In genomic region chrX:108399427-108400165, GRCh38 we compare ENCODE assay signal across 15 cellular contexts. TPM values are rescaled to one million over a fixed set of nuclear protein-coding genes. Genes with fewer than 3 reads are reported as not detected.
DNase-seq lines count a peak whose midpoint lies in the region; ATAC-seq and TF ChIP-seq lines count a peak whose summit lies in the region.
"Had no signal": no experiment of that assay in that cellular context is flagged by ENCODE, and none has a peak within 500 bp of the region (broad histone marks: within the 10 kb centered on the region; RNA-seq: fewer than 3 reads in every experiment).

No MANE protein-coding gene starts in this region.

- H3K27ac Mint-ChIP-seq in chondrocyte (ENCODE audit: unreplicated experiment) (peak overlapping the region; percentile 32), nephron (peak overlapping the region in 2 of 3 experiments; percentile 1 to 36)
- H3K27ac Mint-ChIP-seq: activated B cell treated with CpG ODN at 0.5 μM for 24 hours; activated naive CD8-positive, alpha-beta T cell treated with anti-CD3 and anti-CD28 coated beads for 36 hours had no signal

- H3K36me3 Mint-ChIP-seq in chondrocyte (ENCODE audit: low read depth) (no peaks in the 10 kb centered on the region), nephron (ENCODE audit: low read depth) (no peaks in the 10 kb centered on the region)
- H3K36me3 Mint-ChIP-seq: activated naive CD8-positive, alpha-beta T cell treated with anti-CD3 and anti-CD28 coated beads for 36 hours had no signal

- no peak for ATAC-seq in HG03159 (IDR thresholded peaks at IDR 0.05; ENCODE audit: unreplicated experiment)
- ATAC-seq: HepG2 had no signal

- no peaks in the 10 kb centered on the region for H3K27me3 Mint-ChIP-seq in chondrocyte (ENCODE audit: low read depth)
- no peaks in the 10 kb centered on the region for H3K27me3 Mint-ChIP-seq in nephron (ENCODE audit: low read depth)
- H3K27me3 Mint-ChIP-seq: activated B cell treated with CpG ODN at 0.5 μM for 24 hours; activated naive CD8-positive, alpha-beta T cell treated with anti-CD3 and anti-CD28 coated beads for 36 hours had no signal

- no peak overlapping the region for H3K4me3 Mint-ChIP-seq in chondrocyte (ENCODE audit: unreplicated experiment)
- H3K4me3 Mint-ChIP-seq in nephron = no peak overlapping the region
- H3K4me3 Mint-ChIP-seq: activated B cell treated with CpG ODN at 0.5 μM for 24 hours; activated naive CD8-positive, alpha-beta T cell treated with anti-CD3 and anti-CD28 coated beads for 36 hours had no signal

- DNase-seq in Daoy (ENCODE audit: low read depth) (peak; percentile 24), NCI-H146 treated with DMSO at 0.1 percent for 48 hours (lab: John Stamatoyannopoulos, UW; ENCODE audit: unreplicated experiment) (peak; percentile 18), chondrocyte (ENCODE audit: low spot score) (no peak), NCI-H1048 (lab: John Stamatoyannopoulos, UW) (no peak), GM19240 (ENCODE audit: insufficient read length, low spot score) (no peak)
- no peak for DNase-seq in activated CD4-positive, alpha-beta T cell treated with anti-CD3 and anti-CD28 coated beads for 4 hours
- DNase-seq: activated B cell treated with CpG ODN at 0.5 μM for 24 hours; activated naive CD8-positive, alpha-beta T cell treated with anti-CD3 and anti-CD28 coated beads for 36 hours; cortex of kidney; kidney; NCI-H1436 treated with DMSO at 0.1 percent for 48 hours; stimulated activated naive CD4-positive, alpha-beta T cell treated with Interleukin-2 at 50 U/mL for 16 hours had no signal

- H3K4me1 Mint-ChIP-seq in chondrocyte (ENCODE audit: low read depth) (peaks cover 51% of the 10 kb centered on the region), nephron (peaks cover 5% of the 10 kb centered on the region)
- H3K4me1 Mint-ChIP-seq: activated B cell treated with CpG ODN at 0.5 μM for 24 hours; activated naive CD8-positive, alpha-beta T cell treated with anti-CD3 and anti-CD28 coated beads for 36 hours had no signal

- H3K9me3 Mint-ChIP-seq in chondrocyte (ENCODE audit: low read depth) (no peaks in the 10 kb centered on the region), nephron (no peaks in the 10 kb centered on the region)
- H3K9me3 Mint-ChIP-seq: activated B cell treated with CpG ODN at 0.5 μM for 24 hours; activated naive CD8-positive, alpha-beta T cell treated with anti-CD3 and anti-CD28 coated beads for 36 hours had no signal

- no peak for TF ChIP-seq CTCF in chondrocyte (IDR thresholded peaks at IDR 0.05)
- no peak for TF ChIP-seq CTCF in nephron (IDR thresholded peaks at IDR 0.05; ENCODE audit: unreplicated experiment in 3 of 3)

RNA-seq across cellular contexts. Expression of gene COL4A6, which starts 38.6 kb away (rescaled TPM):
- total RNA-seq in Daoy (2014; rRNA removed; shearing (Covaris generic)) = 1.5 and 2.9 TPM in 2 replicates
- 4.1 to 12.5 TPM (median 4.5 TPM) in 3 replicates for total RNA-seq in chondrocyte
- total RNA-seq: activated B cell treated with CpG ODN at 0.5 μM for 24 hours; activated naive CD8-positive, alpha-beta T cell treated with anti-CD3 and anti-CD28 coated beads for 36 hours had no signal

RNA-seq across cellular contexts. Expression of gene COL4A5, which starts 40.0 kb away (rescaled TPM):
- total RNA-seq in Daoy (2014; rRNA removed; shearing (Covaris generic)) = 9.8 TPM in 2 replicates
- total RNA-seq in chondrocyte = 210 to 273 TPM (median 211 TPM) in 3 replicates
- total RNA-seq: activated B cell treated with CpG ODN at 0.5 μM for 24 hours; activated naive CD8-positive, alpha-beta T cell treated with anti-CD3 and anti-CD28 coated beads for 36 hours had no signal

Comparison
In these comparisons a context has a peak if more than half of its experiments do, and no peak if none do; other contexts are left out.
1. DNase-seq: peak in Daoy (single experiment) and NCI-H146 treated with DMSO at 0.1 percent for 48 hours (single experiment); none in chondrocyte (single experiment), NCI-H1048 (single experiment), activated CD4-positive, alpha-beta T cell treated with anti-CD3 and anti-CD28 coated beads for 4 hours (0 of 2) and GM19240 (single experiment).
2. RNA of gene COL4A5, which starts 40.0 kb away (total RNA-seq): 210 to 273 TPM in chondrocyte; 9.8 TPM in Daoy; every median in the first group is over 10 times any median in the second.